In genomic region chr1:74504125-74505065, GRCh38 we compare ENCODE assay signal across 8 cellular contexts. TPM values are rescaled to one million over a fixed set of nuclear protein-coding genes. Genes with fewer than 3 reads are reported as not detected.
A peak's percentile ranks its signal among the peaks of the same experiment; 100 is the strongest.
DNase-seq lines count a peak whose midpoint lies in the region; ATAC-seq and TF ChIP-seq lines count a peak whose summit lies in the region.

No MANE protein-coding gene starts in this region.

- no peaks in the 10 kb centered on the region for H3K9me2 ChIP-seq in hepatocyte (replicated peaks; ENCODE audit: insufficient read depth)

- H3K36me3 ChIP-seq in Panc1 (ENCODE audit: control insufficient read depth, insufficient read depth, low read length) (no peaks in the 10 kb centered on the region), hepatocyte (replicated peaks; ENCODE audit: insufficient read depth, low read depth) (no peaks in the 10 kb centered on the region)

- no peaks in the 10 kb centered on the region for H3K79me2 ChIP-seq in hepatocyte

- H3K27ac ChIP-seq in Panc1 (ENCODE audit: low read length) = no peak overlapping the region
- H3K27ac ChIP-seq in hepatocyte = no peak overlapping the region

- DNase-seq in Jurkat, Clone E6-1 (ENCODE audit: low read depth, low spot score) = peak; percentile 40
- DNase-seq in Panc1 (ENCODE audit: low read depth, low spot score) = peak; percentile 65
- DNase-seq in amniotic stem cell (lab: John Stamatoyannopoulos, UW) = peak; percentile 12
- DNase-seq in hepatocyte (ENCODE audit: low spot score) = peak; percentile 76
- peak; percentile 15 to 44 (median 29) for DNase-seq in stimulated activated CD4-positive, alpha-beta T cell treated with anti-CD3 and anti-CD28 coated beads, Interleukin-12 subunit alpha, Interleukin-12 subunit beta, amount 100 ng/mL, for 48 hours (ENCODE audit: low read depth in 2 of 3, low spot score in 1 of 3)
- DNase-seq in ureter (ENCODE audit: low spot score) = no peak

- no peak overlapping the region for H2AFZ ChIP-seq in hepatocyte

- H3K4me3 ChIP-seq in Jurkat, Clone E6-1 (ENCODE audit: low read length) = no peak overlapping the region
- no peak overlapping the region for H3K4me3 ChIP-seq in Panc1 (ENCODE audit: low read depth in 2 of 2, low read length in 2 of 2)
- H3K4me3 ChIP-seq in hepatocyte = no peak overlapping the region

- ATAC-seq in GM21786 (IDR thresholded peaks at IDR 0.05; ENCODE audit: unreplicated experiment) (peak; percentile 87), Panc1 (peak; percentile 95)

- H3K4me1 ChIP-seq in Panc1 (ENCODE audit: control insufficient read depth, insufficient read depth, low read length) (no peaks in the 10 kb centered on the region), hepatocyte (ENCODE audit: insufficient read depth) (no peaks in the 10 kb centered on the region)

- in situ Hi-C loops in Panc1 (cut with HindIII; ENCODE audit: low pct_unique_long_range_greater_than_20kb, low sequenced_read_pairs) = no loop called here

- BruUV-seq in Panc1 (replicated peaks; lab: Mats Ljungman, UMichigan) = no TSS peak

- intact Hi-C loops in Panc1 (cut with micrococcal nuclease; ENCODE audit: unreplicated experiment) = loop anchor here (10.0 kb wide), 1 partner anchor 180 kb away; no protein-coding TSS in a partner anchor

- H3K27me3 ChIP-seq in Panc1 (ENCODE audit: control insufficient read depth, insufficient read depth, low read length) (no peaks in the 10 kb centered on the region), hepatocyte (no peaks in the 10 kb centered on the region)

- POLR2A ChIA-PET in Panc1 (lab: Charles Lee) = no interaction called here

- WGBS in hepatocyte (ENCODE audit: low lambda C conversion rate, missing lambda C conversion rate) = 50% methylated on average over 19 of the region's 19 CpGs

- CTCF ChIA-PET in Panc1 (lab: Charles Lee) = interaction anchor here (0.6 kb wide), 1 partner anchor 964 kb away, joined by 3 read pairs; no protein-coding TSS in a partner anchor

- peak; percentile 73 for TF ChIP-seq CTCF in GM12801 (IDR thresholded peaks at IDR 0.05; ENCODE audit: extremely low read depth, insufficient read length)
- TF ChIP-seq CTCF in Panc1 (IDR thresholded peaks at IDR 0.05) = peak; percentile 92
- peak; percentile 75 for TF ChIP-seq CTCF in hepatocyte (IDR thresholded peaks at IDR 0.05; ENCODE audit: poor library complexity)

- no peaks in the 10 kb centered on the region for H3K9me3 ChIP-seq in Panc1 (ENCODE audit: control insufficient read depth, insufficient read depth, low read depth, low read length)
- H3K9me3 ChIP-seq in hepatocyte (ENCODE audit: low read depth) = no peaks in the 10 kb centered on the region

- H4K20me1 ChIP-seq in hepatocyte (ENCODE audit: insufficient read depth, poor library complexity, severe bottlenecking) = no peaks in the 10 kb centered on the region

- no peak overlapping the region for H3K4me2 ChIP-seq in hepatocyte

RNA-seq across cellular contexts. Expression of gene LRRC53, which starts 8.0 kb away (rescaled TPM):
- not detected for polyA plus RNA-seq in Jurkat, Clone E6-1 (2012; ENCODE audit: insufficient read depth, insufficient read length)
- total RNA-seq in Panc1 (2021; ENCODE audit: unreplicated experiment) = not detected
- not detected for polyA plus RNA-seq in Panc1 (2012; ENCODE audit: insufficient read length)
- not detected in 2 replicates for total RNA-seq in hepatocyte
- not detected in 2 replicates for polyA plus RNA-seq in hepatocyte
- not detected for total RNA-seq in ureter
